1 cellular context compared by ENCODE assay signal in genomic region chr19:50461066-50461875, GRCh38.
A peak's percentile ranks its signal among the peaks of the same experiment; 100 is the strongest.
TF ChIP-seq lines count a peak whose summit lies in the region.

No MANE protein-coding gene starts in this region.

TF ChIP-seq in HepG2, 621 proteins besides CTCF, POLR2A, EP300 and RAD21 (continued from another document):
- TF ChIP-seq, protein P1, sequence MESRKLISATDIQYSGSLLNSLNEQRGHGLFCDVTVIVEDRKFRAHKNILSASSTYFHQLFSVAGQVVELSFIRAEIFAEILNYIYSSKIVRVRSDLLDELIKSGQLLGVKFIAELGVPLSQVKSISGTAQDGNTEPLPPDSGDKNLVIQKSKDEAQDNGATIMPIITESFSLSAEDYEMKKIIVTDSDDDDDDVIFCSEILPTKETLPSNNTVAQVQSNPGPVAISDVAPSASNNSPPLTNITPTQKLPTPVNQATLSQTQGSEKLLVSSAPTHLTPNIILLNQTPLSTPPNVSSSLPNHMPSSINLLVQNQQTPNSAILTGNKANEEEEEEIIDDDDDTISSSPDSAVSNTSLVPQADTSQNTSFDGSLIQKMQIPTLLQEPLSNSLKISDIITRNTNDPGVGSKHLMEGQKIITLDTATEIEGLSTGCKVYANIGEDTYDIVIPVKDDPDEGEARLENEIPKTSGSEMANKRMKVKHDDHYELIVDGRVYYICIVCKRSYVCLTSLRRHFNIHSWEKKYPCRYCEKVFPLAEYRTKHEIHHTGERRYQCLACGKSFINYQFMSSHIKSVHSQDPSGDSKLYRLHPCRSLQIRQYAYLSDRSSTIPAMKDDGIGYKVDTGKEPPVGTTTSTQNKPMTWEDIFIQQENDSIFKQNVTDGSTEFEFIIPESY (CRISPR knock-in tag; IDR thresholded peaks at IDR 0.05) = 0 out of 2 replicates have a peak, but pooled peaks have one; percentile 10
- TF ChIP-seq ISL2 (CRISPR knock-in tag; IDR thresholded peaks at IDR 0.05) (no peak), SP5 (CRISPR knock-in tag; IDR thresholded peaks at IDR 0.05; ENCODE audit: borderline replicate concordance, low read depth) (no peak), ZNF275 (CRISPR knock-in tag; IDR thresholded peaks at IDR 0.05; ENCODE audit: borderline replicate concordance) (no peak), NR2F6 (IDR thresholded peaks at IDR 0.05) (no peak), NR2F6 (CRISPR knock-in tag; IDR thresholded peaks at IDR 0.05) (0 out of 2 replicates have a peak, but pooled peaks have one; percentile 13), ZMYM4 (CRISPR knock-in tag; IDR thresholded peaks at IDR 0.05) (0 out of 2 replicates have a peak, but pooled peaks have one; percentile 22), ZNF180 (CRISPR knock-in tag; IDR thresholded peaks at IDR 0.05; ENCODE audit: borderline replicate concordance, low read depth) (no peak), NFKBIZ (CRISPR knock-in tag; IDR thresholded peaks at IDR 0.05) (no peak), ZNF547 (CRISPR knock-in tag; IDR thresholded peaks at IDR 0.05) (0 out of 2 replicates have a peak, but pooled peaks have one; percentile 38), ZMYM2 (CRISPR knock-in tag; IDR thresholded peaks at IDR 0.05) (0 out of 2 replicates have a peak, but pooled peaks have one; percentile 34), FOXP1 (IDR thresholded peaks at IDR 0.05) (no peak), FOXP1 (CRISPR knock-in tag; IDR thresholded peaks at IDR 0.05) (no peak), CBX1 (IDR thresholded peaks at IDR 0.05; ENCODE audit: low read depth) (no peak), MTF1 (CRISPR knock-in tag; IDR thresholded peaks at IDR 0.05) (no peak), ZNF142 (CRISPR knock-in tag; IDR thresholded peaks at IDR 0.05) (no peak), ZNF724P (CRISPR knock-in tag; IDR thresholded peaks at IDR 0.05; ENCODE audit: borderline replicate concordance) (no peak), ZSCAN25 (CRISPR knock-in tag; IDR thresholded peaks at IDR 0.05) (no peak), HOXA7 (CRISPR knock-in tag; IDR thresholded peaks at IDR 0.05) (no peak), ZNF431 (CRISPR knock-in tag; IDR thresholded peaks at IDR 0.05; ENCODE audit: borderline replicate concordance, low read depth) (no peak)
- TF ChIP-seq, protein P2, sequence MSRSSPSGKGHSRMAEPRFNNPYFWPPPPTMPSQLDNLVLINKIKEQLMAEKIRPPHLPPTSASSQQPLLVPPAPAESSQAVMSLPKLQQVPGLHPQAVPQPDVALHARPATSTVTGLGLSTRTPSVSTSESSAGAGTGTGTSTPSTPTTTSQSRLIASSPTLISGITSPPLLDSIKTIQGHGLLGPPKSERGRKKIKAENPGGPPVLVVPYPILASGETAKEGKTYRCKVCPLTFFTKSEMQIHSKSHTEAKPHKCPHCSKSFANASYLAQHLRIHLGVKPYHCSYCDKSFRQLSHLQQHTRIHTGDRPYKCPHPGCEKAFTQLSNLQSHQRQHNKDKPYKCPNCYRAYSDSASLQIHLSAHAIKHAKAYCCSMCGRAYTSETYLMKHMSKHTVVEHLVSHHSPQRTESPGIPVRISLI (CRISPR knock-in tag; IDR thresholded peaks at IDR 0.05; ENCODE audit: borderline replicate concordance) = peak; percentile 48; the same call in 1 of the 2 replicates
